Comparison of ENCODE assay signal across 8 cellular contexts in genomic region chr9:89497978-89498844, GRCh38. TPM values are rescaled to one million over a fixed set of nuclear protein-coding genes. Genes with fewer than 3 reads are reported as not detected.
DNase-seq lines count a peak whose midpoint lies in the region; ATAC-seq and TF ChIP-seq lines count a peak whose summit lies in the region.

Gene SEMA4D (minus strand): TSS chr9:89498113. CDS start chr9:89405456, 92,657 bp downstream.

- H3K27me3 ChIP-seq in IMR-90 (ENCODE audit: control insufficient read depth, insufficient read depth, low read length) = peaks cover 18% of the 10 kb centered on the region
- H3K27me3 ChIP-seq in right atrium auricular region = no peaks in the 10 kb centered on the region

- peak within 1 kb of the TSS; percentile 2 to 85; a peak in 2 of 4 replicates for H4K8ac ChIP-seq in IMR-90 (ENCODE audit: low read depth in 2 of 2, low read length in 2 of 2)

- no peaks in the 10 kb centered on the region for H3K9me3 ChIP-seq in IMR-90 (ENCODE audit: control insufficient read depth, insufficient read depth, low read length)
- H3K9me3 ChIP-seq in right atrium auricular region = no peaks in the 10 kb centered on the region

- no TSS peak for BruUV-seq in IMR-90 (replicated peaks; lab: Mats Ljungman, UMichigan)

- H2BK120ac ChIP-seq in IMR-90 (ENCODE audit: low read depth, low read length) = no peak within 1 kb of the TSS

- no peaks in the 10 kb centered on the region; a peak in 2 of 4 replicates for H3K79me1 ChIP-seq in IMR-90 (ENCODE audit: low read depth in 1 of 2, low read length in 2 of 2)

- ATAC-seq in IMR-90 (ENCODE audit: low read depth) = peak; percentile 96

- peak within 1 kb of the TSS; percentile 19; the same call in 1 of the 2 replicates for H3K4ac ChIP-seq in IMR-90 (ENCODE audit: low read depth, low read length)

- H3K4me2 ChIP-seq in IMR-90 (ENCODE audit: low read depth, low read length) = peak within 1 kb of the TSS; percentile 63

- H3K36me3 ChIP-seq in IMR-90 (ENCODE audit: control insufficient read depth, insufficient read depth, low read length) (no peaks in the 10 kb centered on the region), right atrium auricular region (no peaks in the 10 kb centered on the region)

- no peaks in the 10 kb centered on the region for H3K4me1 ChIP-seq in IMR-90 (ENCODE audit: control insufficient read depth, insufficient read depth, low read length)
- H3K4me1 ChIP-seq in right atrium auricular region = peaks cover 0 to 16% of the 10 kb centered on the region in 2 donors

- no peaks in the 10 kb centered on the region for H3K9me1 ChIP-seq in IMR-90 (ENCODE audit: insufficient read depth, low read length)

- peak within 1 kb of the TSS; percentile 22; the same call in 1 of the 2 replicates for H3K9ac ChIP-seq in IMR-90 (ENCODE audit: low read depth, low read length)

- no peak within 1 kb of the TSS for H2BK20ac ChIP-seq in IMR-90 (ENCODE audit: low read depth, low read length)

- no peaks in the 10 kb centered on the region; the same call in 1 of the 2 replicates for H4K20me1 ChIP-seq in IMR-90 (ENCODE audit: insufficient read depth, low read length)

- H2BK5ac ChIP-seq in IMR-90 (ENCODE audit: low read depth, low read length, poor library complexity, severe bottlenecking) = no peak within 1 kb of the TSS

- peak within 1 kb of the TSS; percentile 32; the same call in 1 of the 2 replicates for H4K5ac ChIP-seq in IMR-90 (ENCODE audit: low read depth, low read length)

- dilution Hi-C loops in IMR-90 (cut with HindIII; ENCODE audit: low sequenced_read_pairs, unreplicated experiment) = no loop called here

- intact Hi-C loops in IMR-90 (cut with micrococcal nuclease) (loop anchor here (2.0 kb wide), 1 partner anchor 23 kb away; no protein-coding TSS in a partner anchor), posterior vena cava (cut with DNase I) (no loop called here)

- no peak for TF ChIP-seq RAD21 in IMR-90 (IDR thresholded peaks at IDR 0.05; ENCODE audit: low read length)

- POLR2A ChIA-PET in IMR-90 (lab: Charles Lee; ENCODE audit: unreplicated experiment) = no interaction called here

- peak; percentile 49 to 64 for DNase-seq in AML-193 (lab: John Stamatoyannopoulos, UW)
- peak; percentile 51 for DNase-seq in IMR-90
- peak; percentile 77 for DNase-seq in RPMI8226
- peak; percentile 60 for DNase-seq in amniotic epithelial cell (ENCODE audit: low read depth)
- no peak for DNase-seq in right atrium auricular region (ENCODE audit: low spot score)
- peak; percentile 82 for DNase-seq in posterior vena cava (ENCODE audit: low spot score)
- DNase-seq in foreskin melanocyte = no peak

- CTCF ChIA-PET in IMR-90 (lab: Yijun Ruan, JAX) = no interaction called here

- no peak within 1 kb of the TSS for H3K56ac ChIP-seq in IMR-90 (ENCODE audit: extremely low read depth, insufficient read depth, low read length)

- 36 to 100% methylated on average over 1 to 4 of the region's 42 CpGs for WGBS in IMR-90 (ENCODE audit: extremely low coverage in 2 of 2, insufficient read length in 1 of 2), 2 experiments

- H3K18ac ChIP-seq in IMR-90 (ENCODE audit: low read depth, low read length) = peak within 1 kb of the TSS; percentile 4; the same call in 1 of the 2 replicates

- peak within 1 kb of the TSS; percentile 61 for H3K4me3 ChIP-seq in IMR-90 (ENCODE audit: insufficient read depth, low read depth, low read length)
- H3K4me3 ChIP-seq in right atrium auricular region = peak within 1 kb of the TSS; percentile 80 to 81

- H3K23ac ChIP-seq in IMR-90 (ENCODE audit: low read depth, low read length) = no peak within 1 kb of the TSS

- H2BK15ac ChIP-seq in IMR-90 (ENCODE audit: low read depth, low read length) = no peak within 1 kb of the TSS

- TF ChIP-seq POLR2A in GM18951 (IDR thresholded peaks at IDR 0.05; ENCODE audit: extremely low read depth, insufficient read depth, insufficient read length) (peak; percentile 50), IMR-90 (IDR thresholded peaks at IDR 0.05; ENCODE audit: low read depth, low read length) (no peak)

- H3K27ac ChIP-seq in IMR-90 (ENCODE audit: insufficient read depth, low read length) (no peak within 1 kb of the TSS), right atrium auricular region (peak within 1 kb of the TSS; percentile 58 to 75)

- in situ Hi-C loops in GM18951 (cut with MboI; ENCODE audit: low sequenced_read_pairs, unreplicated experiment) = no loop called here
- in situ Hi-C loops in IMR-90 (cut with MboI; ENCODE audit: low sequenced_read_pairs) = no loop called here

- H2AK5ac ChIP-seq in IMR-90 (ENCODE audit: low read depth, low read length) = 0 out of 2 replicates have a peak within 1 kb of the TSS, but pooled peaks have one; percentile 24

- peak within 1 kb of the TSS; percentile 76 for H2AFZ ChIP-seq in IMR-90 (replicated peaks; ENCODE audit: low read length, poor library complexity)

- H3K14ac ChIP-seq in IMR-90 (replicated peaks; ENCODE audit: low read depth, low read length) = 0 out of 2 replicates have a peak within 1 kb of the TSS, but pooled peaks have one; percentile 8

- H2AK9ac ChIP-seq in IMR-90 (replicated peaks; ENCODE audit: low read depth, low read length, poor library complexity) = peak within 1 kb of the TSS; percentile 51

- peak within 1 kb of the TSS; percentile 44; the same call in 1 of the 2 replicates for H4K91ac ChIP-seq in IMR-90 (ENCODE audit: insufficient read depth, low read depth, low read length)

- TF ChIP-seq CTCF in IMR-90 (conservative IDR thresholded peaks at IDR 0.05; ENCODE audit: low read depth, low read length) (no peak), right atrium auricular region (IDR thresholded peaks at IDR 0.05) (no peak)

TF ChIP-seq in IMR-90, 13 proteins besides CTCF, POLR2A, EP300 and RAD21:
- no peak for TF ChIP-seq ELK1 (IDR thresholded peaks at IDR 0.05; ENCODE audit: borderline replicate concordance, low read depth, low read length)
- TF ChIP-seq MAZ (IDR thresholded peaks at IDR 0.05; ENCODE audit: borderline replicate concordance, low read depth, low read length) = peak; percentile 96

RNA-seq across cellular contexts. Expression of gene SEMA4D, which starts in this region (rescaled TPM):
- total RNA-seq in IMR-90 (2012; rRNA removed) (0.56 and 0.90 TPM in 2 replicates), right atrium auricular region (10 to 100 TPM; 14.6 to 22.1 TPM), posterior vena cava (10 to 100 TPM; 10.0 to 14.1 TPM)
- polyA plus RNA-seq in IMR-90 (2012; rRNA removed) = 1.1 and 1.5 TPM in 2 replicates
- 0.82 and 1.2 TPM in 2 replicates for polyA plus RNA-seq in IMR-90 (2012; cell fraction: cytosol; rRNA removed)
- 6.2 and 6.8 TPM in 2 replicates for polyA plus RNA-seq in IMR-90 (2012; cell fraction: nucleus; rRNA removed; ENCODE audit: low replicate concordance)

Comparison
In these comparisons a context has a peak if more than half of its experiments do, and no peak if none do; other contexts are left out.
1. DNase-seq: peak in AML-193 (2 of 2), IMR-90 (single experiment), RPMI8226 (single experiment), amniotic epithelial cell (single experiment) and posterior vena cava (single experiment); none in right atrium auricular region (single experiment) and foreskin melanocyte (single experiment).